ENCODE assay signal across 17 cellular contexts in the genomic region with DNA sequence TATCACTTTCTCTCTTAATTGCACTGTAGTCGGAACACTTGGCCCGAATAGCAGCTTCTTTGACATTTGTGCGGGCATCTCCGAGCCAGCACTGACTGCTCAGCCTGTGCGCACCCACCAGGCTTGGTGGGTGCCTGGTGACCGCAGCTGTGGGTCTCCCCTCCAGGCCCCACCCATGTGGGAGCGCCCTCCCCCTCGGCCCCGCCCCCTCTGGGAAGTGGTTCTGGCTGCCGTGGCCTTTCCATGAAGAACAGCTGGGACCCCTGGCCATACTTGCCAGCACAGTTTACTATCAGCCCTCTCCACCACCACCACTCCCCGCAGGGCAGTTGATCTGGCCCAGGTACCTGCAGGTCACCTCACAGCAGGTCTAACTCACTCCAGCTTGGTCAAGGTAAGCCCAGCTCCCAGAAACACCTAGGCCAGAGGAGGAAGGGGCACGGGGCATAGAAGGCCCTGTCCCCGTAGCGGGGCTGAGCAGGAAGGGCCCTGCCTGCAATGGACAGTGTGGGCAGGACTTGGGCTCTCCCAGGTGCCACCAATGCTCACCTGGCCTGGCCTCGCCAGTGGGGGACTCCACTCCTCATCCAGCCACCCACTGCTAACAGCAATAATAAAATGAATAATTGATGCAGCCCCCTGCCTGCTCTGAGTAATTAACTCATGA. TPM values are rescaled to one million over a fixed set of nuclear protein-coding genes. Genes with fewer than 3 reads are reported as not detected.
DNase-seq lines count a peak whose midpoint lies in the region; FAIRE-seq and TF ChIP-seq lines count a peak whose summit lies in the region.
"Had no signal": no experiment of that assay in that cellular context is flagged by ENCODE, and none has a peak within 500 bp of the region (broad histone marks: within the 10 kb centered on the region; RNA-seq: fewer than 3 reads in every experiment).

No MANE protein-coding gene starts in this region.

- no peaks in the 10 kb centered on the region for H3K9me3 ChIP-seq in BLaER1 treated with 17β-estradiol and CSF1 and Interleukin-3, amounts not matched to agents 10 nM and 100 nM (replicated peaks in 1 of 11)
- H3K9me3 ChIP-seq in endodermal cell (ENCODE audit: control insufficient read depth, low read length) (no peaks in the 10 kb centered on the region), spleen (no peaks in the 10 kb centered on the region), MG63 (no peaks in the 10 kb centered on the region)

- H3K27me3 ChIP-seq in BLaER1 treated with 17β-estradiol and CSF1 and Interleukin-3, amounts not matched to agents 10 nM and 100 nM, result peaks cover 26 to 34% (median 32%) of the 10 kb centered on the region in 11 experiments
- H3K27me3 ChIP-seq in endodermal cell (ENCODE audit: control insufficient read depth, insufficient read depth, low read length, poor library complexity, severe bottlenecking) (peaks cover 29% of the 10 kb centered on the region), spleen (replicated peaks in 1 of 7) (peaks cover 0 to 46% (median 22%) of the 10 kb centered on the region in 7 donors), MG63 (peaks cover 3% of the 10 kb centered on the region; the same call in 1 of the 2 replicates)

- DNase-seq in H4 (ENCODE audit: low spot score) (peak; percentile 2), endodermal cell (peak; percentile 42), spleen (peak; percentile 61), H54 (ENCODE audit: insufficient read length, low spot score) (no peak), MG63 (no peak), RPMI8226 (no peak)
- DNase-seq: ACHN; CD4-positive, alpha-beta memory T cell; DMS79; NCI-H1048; NCI-H146; NCI-H510A; NCI-H82; PC-9 had no signal

- H3K27ac Mint-ChIP-seq in endodermal cell, result no peak overlapping the region

- H3K4me1 Mint-ChIP-seq in endodermal cell, result no peaks in the 10 kb centered on the region

- intact Hi-C loops in spleen (cut with DNase I; ENCODE audit: low total_unique reads), result no loop called here

- no peaks in the 10 kb centered on the region for H3K36me3 Mint-ChIP-seq in endodermal cell (ENCODE audit: low read depth)

- peaks cover 24% of the 10 kb centered on the region for H3K27me3 Mint-ChIP-seq in endodermal cell (ENCODE audit: insufficient read depth)

- 80 to 86% methylated on average over 8 to 15 of the region's 15 CpGs for WGBS in endodermal cell (ENCODE audit: insufficient coverage in 1 of 2, insufficient read length in 1 of 2), 2 experiments
- 77 to 89% (median 86%) methylated on average over 15 of the region's 15 CpGs for WGBS in spleen, 5 donors

- peaks cover 16 to 72% (median 64%) of the 10 kb centered on the region in 10 experiments for H3K4me1 ChIP-seq in BLaER1 treated with 17β-estradiol and CSF1 and Interleukin-3, amounts not matched to agents 10 nM and 100 nM
- H3K4me1 ChIP-seq in endodermal cell (ENCODE audit: control insufficient read depth, insufficient read depth, low read length) (no peaks in the 10 kb centered on the region), spleen (peaks cover under 1 to 33% (median 19%) of the 10 kb centered on the region in 6 donors)

- H3K27ac ChIP-seq in BLaER1 treated with 17β-estradiol and CSF1 and Interleukin-3, amounts not matched to agents 10 nM and 100 nM, result peak overlapping the region in 5 of 11 experiments; percentile 55 to 73 (median 70); a peak in 6 of 22 replicates
- H3K27ac ChIP-seq in endodermal cell (ENCODE audit: low read depth, low read length), result no peak overlapping the region
- no peak overlapping the region for H3K27ac ChIP-seq in spleen
- H3K27ac ChIP-seq: HL-60, PC-9 had no signal

- H3K9ac ChIP-seq in BLaER1 treated with 17β-estradiol and CSF1 and Interleukin-3, amounts not matched to agents 10 nM and 100 nM, result 0 out of 22 replicates have a peak overlapping the region, but pooled peaks of 1 of the 11 experiments have one; percentile 59
- no peak overlapping the region for H3K9ac ChIP-seq in endodermal cell (ENCODE audit: extremely low read depth, low read length, poor library complexity, severe bottlenecking)

- H3K4me3 Mint-ChIP-seq in endodermal cell, result no peak overlapping the region
- H3K4me3 Mint-ChIP-seq: CD4-positive, alpha-beta memory T cell had no signal

- H3K4me3 ChIP-seq in BLaER1 treated with 17β-estradiol and CSF1 and Interleukin-3, amounts not matched to agents 10 nM and 100 nM, result no peak overlapping the region
- no peak overlapping the region for H3K4me3 ChIP-seq in endodermal cell (ENCODE audit: low read length)
- no peak overlapping the region for H3K4me3 ChIP-seq in spleen
- no peak overlapping the region for H3K4me3 ChIP-seq in MG63
- H3K4me3 ChIP-seq: PC-9 had no signal

- TF ChIP-seq POLR2A in spleen (IDR thresholded peaks at IDR 0.05) (no peak), H54 (IDR thresholded peaks at IDR 0.05; ENCODE audit: low read depth, low read length) (no peak)

- H4K20me1 ChIP-seq in BLaER1 treated with 17β-estradiol and CSF1 and Interleukin-3, amounts not matched to agents 10 nM and 100 nM, result peaks cover 0 to 26% (median 0%) of the 10 kb centered on the region in 11 experiments; a peak in 8 of 22 replicates

- TF ChIP-seq CTCF in endodermal cell (conservative IDR thresholded peaks at IDR 0.05) (no peak), spleen (IDR thresholded peaks at IDR 0.05 in 8 of 11, conservative IDR thresholded peaks at IDR 0.05 in 3 of 11) (no peak)

- FAIRE-seq in H54 (lab: Jason Lieb, UNC), result no peak
- FAIRE-seq: D721Med had no signal

- H3K4me2 ChIP-seq in BLaER1 treated with 17β-estradiol and CSF1 and Interleukin-3, amounts not matched to agents 10 nM and 100 nM, result peak overlapping the region in 8 of 11 experiments; percentile 69 to 87 (median 84); a peak in 13 of 22 replicates
- H3K4me2 ChIP-seq: PC-9 had no signal

- no peaks in the 10 kb centered on the region for H3K36me3 ChIP-seq in BLaER1 treated with 17β-estradiol and CSF1 and Interleukin-3, amounts not matched to agents 10 nM and 100 nM
- H3K36me3 ChIP-seq in endodermal cell (ENCODE audit: control insufficient read depth, insufficient read depth, low read length) (no peaks in the 10 kb centered on the region), spleen (no peaks in the 10 kb centered on the region), MG63 (no peaks in the 10 kb centered on the region)

- H3K9me3 Mint-ChIP-seq in endodermal cell, result no peaks in the 10 kb centered on the region
- H3K9me3 Mint-ChIP-seq: CD4-positive, alpha-beta memory T cell had no signal

RNA-seq across cellular contexts. Expression of a gene that starts 5.8 kb away (rescaled TPM):
- total RNA-seq in H4 (2014; rRNA removed; shearing (Covaris generic)), result not detected in 2 replicates
- 10 to 100 TPM in 1 of 2 donors, 1 to 10 TPM in 1; 8.1 to 13.4 TPM for total RNA-seq in endodermal cell
- polyA plus RNA-seq in endodermal cell (2013, experiment 1 of 2), result 5.3 TPM
- 4.2 TPM for polyA plus RNA-seq in endodermal cell (2013, experiment 2 of 2)
- 1 to 10 TPM; 2.5 to 7.1 (median 3.6) TPM for total RNA-seq in spleen
- polyA plus RNA-seq in spleen, result 1 to 10 TPM; 1.9 to 3.1 (median 2.1) TPM
- total RNA-seq in MG63 (2014; rRNA removed; shearing (Covaris generic); ENCODE audit: low replicate concordance), result 0.30 TPM in 1 of 2 replicates, not detected in the other

Comparison
In these comparisons a context has a peak if more than half of its experiments do, and no peak if none do; other contexts are left out.
1. DNase-seq: peak in H4 (single experiment), endodermal cell (single experiment) and spleen (single experiment); none in H54 (single experiment), MG63 (single experiment) and RPMI8226 (single experiment).